In genomic region chr15:40499931-40500330, GRCh38 we compare ENCODE assay signal across 14 cellular contexts.
"Had no signal": no experiment of that assay in that cellular context is flagged by ENCODE, and none has a peak within 500 bp of the region (broad histone marks: within the 10 kb centered on the region; RNA-seq: fewer than 3 reads in every experiment).

No MANE protein-coding gene starts in this region.

- H3K36me3 ChIP-seq: esophagus squamous epithelium, neutrophil, spleen, tibial nerve had no signal

- H3K9me3 ChIP-seq: esophagus squamous epithelium, mucosa of descending colon, neutrophil, spleen, tibial nerve had no signal

- H3K4me3 ChIP-seq: coronary artery, esophagus squamous epithelium, mucosa of descending colon, spleen, tibial nerve had no signal

- FAIRE-seq: islet of Langerhans had no signal

- H3K4me1 ChIP-seq: esophagus squamous epithelium, spleen, tibial nerve had no signal

- H3K27ac ChIP-seq: coronary artery, esophagus squamous epithelium, neutrophil, spleen, tibial nerve had no signal

- DNase-seq: effector CD4-positive, alpha-beta T cell; esophagus squamous epithelium; hypothalamus; mucosa of descending colon; naive thymus-derived CD8-positive, alpha-beta T cell; posterior cingulate gyrus; spleen; stimulated activated CD4-positive, alpha-beta T cell treated with anti-CD3 and anti-CD28 coated beads, Interleukin-15, amount 100 ng/mL, for 24 hours; stimulated activated CD4-positive, alpha-beta T cell treated with anti-CD3 and anti-CD28 coated beads, Interleukin-1b, Interleukin-23, amount 100 ng/mL, for 48 hours; stimulated activated CD4-positive, alpha-beta T cell treated with anti-CD3 and anti-CD28 coated beads, Interleukin-4, amount 100 ng/mL, for 24 hours had no signal
